Comparison of ENCODE assay signal across 1 cellular context in genomic region chr7:139618482-139619366, GRCh38.
TF ChIP-seq lines count a peak whose summit lies in the region.

No MANE protein-coding gene starts in this region.

TF ChIP-seq in K562, 482 proteins besides CTCF, POLR2A, EP300 and RAD21 (continued from another document):
- TF ChIP-seq, protein P1, sequence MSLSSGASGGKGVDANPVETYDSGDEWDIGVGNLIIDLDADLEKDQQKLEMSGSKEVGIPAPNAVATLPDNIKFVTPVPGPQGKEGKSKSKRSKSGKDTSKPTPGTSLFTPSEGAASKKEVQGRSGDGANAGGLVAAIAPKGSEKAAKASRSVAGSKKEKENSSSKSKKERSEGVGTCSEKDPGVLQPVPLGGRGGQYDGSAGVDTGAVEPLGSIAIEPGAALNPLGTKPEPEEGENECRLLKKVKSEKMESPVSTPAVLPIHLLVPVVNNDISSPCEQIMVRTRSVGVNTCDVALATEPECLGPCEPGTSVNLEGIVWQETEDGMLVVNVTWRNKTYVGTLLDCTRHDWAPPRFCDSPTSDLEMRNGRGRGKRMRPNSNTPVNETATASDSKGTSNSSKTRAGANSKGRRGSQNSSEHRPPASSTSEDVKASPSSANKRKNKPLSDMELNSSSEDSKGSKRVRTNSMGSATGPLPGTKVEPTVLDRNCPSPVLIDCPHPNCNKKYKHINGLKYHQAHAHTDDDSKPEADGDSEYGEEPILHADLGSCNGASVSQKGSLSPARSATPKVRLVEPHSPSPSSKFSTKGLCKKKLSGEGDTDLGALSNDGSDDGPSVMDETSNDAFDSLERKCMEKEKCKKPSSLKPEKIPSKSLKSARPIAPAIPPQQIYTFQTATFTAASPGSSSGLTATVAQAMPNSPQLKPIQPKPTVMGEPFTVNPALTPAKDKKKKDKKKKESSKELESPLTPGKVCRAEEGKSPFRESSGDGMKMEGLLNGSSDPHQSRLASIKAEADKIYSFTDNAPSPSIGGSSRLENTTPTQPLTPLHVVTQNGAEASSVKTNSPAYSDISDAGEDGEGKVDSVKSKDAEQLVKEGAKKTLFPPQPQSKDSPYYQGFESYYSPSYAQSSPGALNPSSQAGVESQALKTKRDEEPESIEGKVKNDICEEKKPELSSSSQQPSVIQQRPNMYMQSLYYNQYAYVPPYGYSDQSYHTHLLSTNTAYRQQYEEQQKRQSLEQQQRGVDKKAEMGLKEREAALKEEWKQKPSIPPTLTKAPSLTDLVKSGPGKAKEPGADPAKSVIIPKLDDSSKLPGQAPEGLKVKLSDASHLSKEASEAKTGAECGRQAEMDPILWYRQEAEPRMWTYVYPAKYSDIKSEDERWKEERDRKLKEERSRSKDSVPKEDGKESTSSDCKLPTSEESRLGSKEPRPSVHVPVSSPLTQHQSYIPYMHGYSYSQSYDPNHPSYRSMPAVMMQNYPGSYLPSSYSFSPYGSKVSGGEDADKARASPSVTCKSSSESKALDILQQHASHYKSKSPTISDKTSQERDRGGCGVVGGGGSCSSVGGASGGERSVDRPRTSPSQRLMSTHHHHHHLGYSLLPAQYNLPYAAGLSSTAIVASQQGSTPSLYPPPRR (CRISPR knock-in tag; IDR thresholded peaks at IDR 0.05; ENCODE audit: borderline replicate concordance) = no peak
- no peak for TF ChIP-seq RBM22 (IDR thresholded peaks at IDR 0.05; ENCODE audit: low read depth, low read length, poor library complexity, severe bottlenecking)
- no peak for TF ChIP-seq SMARCA5 (IDR thresholded peaks at IDR 0.05)
- TF ChIP-seq KAT2B (IDR thresholded peaks at IDR 0.05; ENCODE audit: low read depth, low read length) = no peak
- no peak for TF ChIP-seq ATF1 (CRISPR knock-in tag; IDR thresholded peaks at IDR 0.05)
- no peak for TF ChIP-seq ATF1 (tag; IDR thresholded peaks at IDR 0.05)
- TF ChIP-seq ZNF408 (CRISPR knock-in tag; IDR thresholded peaks at IDR 0.05; ENCODE audit: low read depth) = no peak
- no peak for TF ChIP-seq TFAM (CRISPR knock-in tag; conservative IDR thresholded peaks at IDR 0.05)
- no peak for TF ChIP-seq POLR2H (tag; IDR thresholded peaks at IDR 0.05; ENCODE audit: low read depth)
- TF ChIP-seq SMC3 (conservative IDR thresholded peaks at IDR 0.05; ENCODE audit: insufficient read depth, low read depth, low read length) = peak; percentile 68
- TF ChIP-seq ZNF23 (CRISPR knock-in tag; IDR thresholded peaks at IDR 0.05) = no peak
- no peak for TF ChIP-seq TBL1XR1 (IDR thresholded peaks at IDR 0.05; ENCODE audit: low read length in 2 of 2)
- TF ChIP-seq SMARCB1 (IDR thresholded peaks at IDR 0.05; ENCODE audit: insufficient read length, low read depth) = no peak
- TF ChIP-seq DEAF1 (CRISPR knock-in tag; IDR thresholded peaks at IDR 0.05) = peak; percentile 61
- no peak for TF ChIP-seq EZH2 (IDR thresholded peaks at IDR 0.05; ENCODE audit: borderline replicate concordance, low read depth, low read length)
- 0 out of 2 replicates have a peak, but pooled peaks have one; percentile 21 for TF ChIP-seq ZNF431 (CRISPR knock-in tag; IDR thresholded peaks at IDR 0.05)
- TF ChIP-seq, protein P2, sequence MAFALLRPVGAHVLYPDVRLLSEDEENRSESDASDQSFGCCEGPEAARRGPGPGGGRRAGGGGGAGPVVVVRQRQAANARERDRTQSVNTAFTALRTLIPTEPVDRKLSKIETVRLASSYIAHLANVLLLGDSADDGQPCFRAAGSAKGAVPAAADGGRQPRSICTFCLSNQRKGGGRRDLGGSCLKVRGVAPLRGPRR (CRISPR knock-in tag; IDR thresholded peaks at IDR 0.05) = no peak
- TF ChIP-seq, protein P3, sequence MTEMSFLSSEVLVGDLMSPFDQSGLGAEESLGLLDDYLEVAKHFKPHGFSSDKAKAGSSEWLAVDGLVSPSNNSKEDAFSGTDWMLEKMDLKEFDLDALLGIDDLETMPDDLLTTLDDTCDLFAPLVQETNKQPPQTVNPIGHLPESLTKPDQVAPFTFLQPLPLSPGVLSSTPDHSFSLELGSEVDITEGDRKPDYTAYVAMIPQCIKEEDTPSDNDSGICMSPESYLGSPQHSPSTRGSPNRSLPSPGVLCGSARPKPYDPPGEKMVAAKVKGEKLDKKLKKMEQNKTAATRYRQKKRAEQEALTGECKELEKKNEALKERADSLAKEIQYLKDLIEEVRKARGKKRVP (CRISPR knock-in tag; IDR thresholded peaks at IDR 0.05) = no peak
- no peak for TF ChIP-seq ASH1L (IDR thresholded peaks at IDR 0.05; ENCODE audit: borderline replicate concordance, low read depth, partially characterized antibody)
- TF ChIP-seq SREBF2 (CRISPR knock-in tag; IDR thresholded peaks at IDR 0.05) = no peak
